Comparison of ENCODE assay signal across 8 cellular contexts in genomic region chr20:10218536-10219451, GRCh38. TPM values are rescaled to one million over a fixed set of nuclear protein-coding genes. Genes with fewer than 3 reads are reported as not detected.
DNase-seq lines count a peak whose midpoint lies in the region; ATAC-seq and TF ChIP-seq lines count a peak whose summit lies in the region.

SNAP25 (plus strand) TSS chr20:10218830; CDS start chr20:10275492, 56,662 bp downstream.

- intact Hi-C loops in mucosa of descending colon (cut with DNase I, micrococcal nuclease): no loop called here

- H3K9me3 ChIP-seq in mucosa of descending colon: no peaks in the 10 kb centered on the region

- H3K36me3 Mint-ChIP-seq in activated CD8-positive, alpha-beta T cell treated with anti-CD3 and anti-CD28 coated beads, Interleukin-2, amount 10 ng/mL, durations not matched to agents 7 days and 5 days (ENCODE audit: low read depth): no peaks in the 10 kb centered on the region

- no peaks in the 10 kb centered on the region for H3K36me3 ChIP-seq in mucosa of descending colon (ENCODE audit: low read depth)

- H3K27ac Mint-ChIP-seq in activated CD8-positive, alpha-beta T cell treated with anti-CD3 and anti-CD28 coated beads, Interleukin-2, amount 10 ng/mL, durations not matched to agents 7 days and 5 days: no peak within 1 kb of the TSS

- peaks cover 9% of the 10 kb centered on the region for H3K4me1 Mint-ChIP-seq in activated CD8-positive, alpha-beta T cell treated with anti-CD3 and anti-CD28 coated beads, Interleukin-2, amount 10 ng/mL, durations not matched to agents 7 days and 5 days (ENCODE audit: low read depth)

- ATAC-seq in activated CD8-positive, alpha-beta T cell treated with anti-CD3 and anti-CD28 coated beads, Interleukin-2, amount 10 ng/mL, durations not matched to agents 7 days and 5 days: peak; percentile 61
- peak; percentile 45 for ATAC-seq in mucosa of descending colon

- peak; percentile 59 for DNase-seq in activated CD8-positive, alpha-beta memory T cell treated with anti-CD3 and anti-CD28 coated beads for 24 hours
- DNase-seq in activated CD8-positive, alpha-beta memory T cell treated with anti-CD3 and anti-CD28 coated beads, Interleukin-2, amount 50 U/mL, for 4 hours: no peak
- DNase-seq in NCI-H226 (peak; percentile 61), erythroblast (lab: John Stamatoyannopoulos, UW) (peak; percentile 66 to 78), mucosa of descending colon (peak in 2 of 3 donors; percentile 6 to 48), superior temporal gyrus (ENCODE audit: extremely low spot score) (peak; percentile 95)
- DNase-seq in activated CD8-positive, alpha-beta T cell treated with anti-CD3 and anti-CD28 coated beads, Interleukin-2, amount 10 ng/mL, durations not matched to agents 7 days and 5 days: peak; percentile 55
- DNase-seq in effector CD8-positive, alpha-beta T cell (lab: John Stamatoyannopoulos, UW): no peak

- peaks cover 6% of the 10 kb centered on the region for H3K4me1 ChIP-seq in mucosa of descending colon (ENCODE audit: low read depth)

- TF ChIP-seq CTCF in mucosa of descending colon (IDR thresholded peaks at IDR 0.05): no peak

- CTCF ChIA-PET in activated CD8-positive, alpha-beta T cell treated with anti-CD3 and anti-CD28 coated beads, Interleukin-2, amount 10 ng/mL, durations not matched to agents 7 days and 5 days (lab: Charles Lee): no interaction called here

- no peaks in the 10 kb centered on the region for H3K9me3 Mint-ChIP-seq in activated CD8-positive, alpha-beta T cell treated with anti-CD3 and anti-CD28 coated beads, Interleukin-2, amount 10 ng/mL, durations not matched to agents 7 days and 5 days (ENCODE audit: insufficient read depth)

- no peak for TF ChIP-seq POLR2A in erythroblast (IDR thresholded peaks at IDR 0.05; ENCODE audit: low read length)

- H3K4me3 ChIP-seq in mucosa of descending colon: no peak within 1 kb of the TSS

- H3K27me3 Mint-ChIP-seq in activated CD8-positive, alpha-beta T cell treated with anti-CD3 and anti-CD28 coated beads, Interleukin-2, amount 10 ng/mL, durations not matched to agents 7 days and 5 days (ENCODE audit: low read depth): peaks cover 16% of the 10 kb centered on the region

- no peak within 1 kb of the TSS for H3K4me3 Mint-ChIP-seq in activated CD8-positive, alpha-beta T cell treated with anti-CD3 and anti-CD28 coated beads, Interleukin-2, amount 10 ng/mL, durations not matched to agents 7 days and 5 days

- POLR2A ChIA-PET in activated CD8-positive, alpha-beta T cell treated with anti-CD3 and anti-CD28 coated beads, Interleukin-2, amount 10 ng/mL, durations not matched to agents 7 days and 5 days (lab: Charles Lee): no interaction called here

RNA-seq across cellular contexts. Expression of gene SNAP25, which starts in this region (rescaled TPM):
- total RNA-seq in activated CD8-positive, alpha-beta T cell treated with anti-CD3 and anti-CD28 coated beads, Interleukin-2, amount 10 ng/mL, durations not matched to agents 7 days and 5 days: not detected
- total RNA-seq in mucosa of descending colon: 10 to 100 TPM in 1 of 3 donors, 1 to 10 TPM in 1, under 1 TPM in 1; 0.80 to 10.5 (median 1.1) TPM

Comparison
In these comparisons a context has a peak if more than half of its experiments do, and no peak if none do; other contexts are left out.
1. DNase-seq: peak in activated CD8-positive, alpha-beta memory T cell treated with anti-CD3 and anti-CD28 coated beads for 24 hours (single experiment), NCI-H226 (single experiment), erythroblast (2 of 2), mucosa of descending colon (2 of 3) and superior temporal gyrus (single experiment); none in activated CD8-positive, alpha-beta memory T cell treated with anti-CD3 and anti-CD28 coated beads, Interleukin-2, amount 50 U/mL, for 4 hours (single experiment) and effector CD8-positive, alpha-beta T cell (single experiment).
2. Peak in DNase-seq and ATAC-seq in activated CD8-positive, alpha-beta T cell treated with anti-CD3 and anti-CD28 coated beads, Interleukin-2, amount 10 ng/mL, durations not matched to agents 7 days and 5 days; RNA of the gene not detected or under 1 TPM.